In genomic region chr16:70703835-70704381, GRCh38 we compare ENCODE assay signal across 13 cellular contexts. TPM values are rescaled to one million over a fixed set of nuclear protein-coding genes. Genes with fewer than 3 reads are reported as not detected.
A peak's percentile ranks its signal among the peaks of the same experiment; 100 is the strongest.
DNase-seq lines count a peak whose midpoint lies in the region; ATAC-seq, FAIRE-seq and TF ChIP-seq lines count a peak whose summit lies in the region.
"Had no signal": no experiment of that assay in that cellular context is flagged by ENCODE, and none has a peak within 500 bp of the region (broad histone marks: within the 10 kb centered on the region; RNA-seq: fewer than 3 reads in every experiment).

No MANE protein-coding gene starts in this region.

- ATAC-seq in Right ventricle myocardium inferior (no peak), upper lobe of right lung (no peak), pancreas (no peak), GM21423 (IDR thresholded peaks at IDR 0.05; ENCODE audit: unreplicated experiment) (no peak)

- H3K27ac ChIP-seq in cardiac muscle cell (peak overlapping the region; percentile 79), fibroblast of lung (ENCODE audit: insufficient read depth, low read length) (peak overlapping the region; percentile 97), upper lobe of right lung (peak overlapping the region; percentile 61), pancreas (peak overlapping the region in 2 of 4 donors; percentile 18 to 33)
- H3K27ac ChIP-seq: PC-9 had no signal

- 91 to 92% methylated on average over 6 of the region's 6 CpGs for WGBS in pancreas, 2 donors

- H4K20me1 ChIP-seq in fibroblast of lung (ENCODE audit: control insufficient read depth, extremely low read depth, insufficient read depth, low read length) = no peaks in the 10 kb centered on the region

- intact Hi-C loops in Right ventricle myocardium inferior (cut with DNase I) = no loop called here
- intact Hi-C loops in upper lobe of right lung (cut with DNase I) = no loop called here
- intact Hi-C loops in pancreas (cut with DNase I) = no loop called here

- CTCF ChIA-PET in activated CD4-positive, alpha-beta T cell treated with anti-CD3 and anti-CD28 coated beads, Interleukin-2, amount 10 ng/mL, durations not matched to agents 7 days and 5 days (lab: Charles Lee) = no interaction called here

- peak overlapping the region; percentile 100 for H3K27ac Mint-ChIP-seq in osteocyte (ENCODE audit: unreplicated experiment)
- H3K27ac Mint-ChIP-seq in activated CD4-positive, alpha-beta T cell treated with anti-CD3 and anti-CD28 coated beads, Interleukin-2, amount 10 ng/mL, durations not matched to agents 7 days and 5 days = no peak overlapping the region
- H3K27ac Mint-ChIP-seq: activated naive CD8-positive, alpha-beta T cell had no signal

- H3K27me3 Mint-ChIP-seq in osteocyte (ENCODE audit: unreplicated experiment) = no peaks in the 10 kb centered on the region
- H3K27me3 Mint-ChIP-seq in activated CD4-positive, alpha-beta T cell treated with anti-CD3 and anti-CD28 coated beads, Interleukin-2, amount 10 ng/mL, durations not matched to agents 7 days and 5 days = no peaks in the 10 kb centered on the region
- H3K27me3 Mint-ChIP-seq: activated naive CD8-positive, alpha-beta T cell had no signal

- POLR2A ChIA-PET in activated CD4-positive, alpha-beta T cell treated with anti-CD3 and anti-CD28 coated beads, Interleukin-2, amount 10 ng/mL, durations not matched to agents 7 days and 5 days (lab: Charles Lee) = no interaction called here

- no peaks in the 10 kb centered on the region for H3K36me3 Mint-ChIP-seq in osteocyte (ENCODE audit: unreplicated experiment)
- H3K36me3 Mint-ChIP-seq in activated CD4-positive, alpha-beta T cell treated with anti-CD3 and anti-CD28 coated beads, Interleukin-2, amount 10 ng/mL, durations not matched to agents 7 days and 5 days (ENCODE audit: low read depth) = peaks cover 5% of the 10 kb centered on the region

- no peak overlapping the region for H3K4me3 Mint-ChIP-seq in osteocyte (ENCODE audit: unreplicated experiment)
- H3K4me3 Mint-ChIP-seq in activated CD4-positive, alpha-beta T cell treated with anti-CD3 and anti-CD28 coated beads, Interleukin-2, amount 10 ng/mL, durations not matched to agents 7 days and 5 days = no peak overlapping the region
- H3K4me3 Mint-ChIP-seq: activated naive CD8-positive, alpha-beta T cell; nephron progenitor cell had no signal

- DNase-seq in cardiac muscle cell (ENCODE audit: low read depth in 1 of 2, low spot score in 1 of 2) = no peak
- DNase-seq in Right ventricle myocardium inferior (ENCODE audit: missing footprints) = no peak
- DNase-seq in fibroblast of lung (ENCODE audit: low read depth in 2 of 2) = no peak
- DNase-seq in osteocyte (ENCODE audit: extremely low spot score, unreplicated experiment) = no peak
- DNase-seq in upper lobe of right lung = no peak
- DNase-seq in activated CD4-positive, alpha-beta T cell treated with anti-CD3 and anti-CD28 coated beads, Interleukin-2, amount 10 ng/mL, durations not matched to agents 7 days and 5 days = no peak
- no peak for DNase-seq in pancreas
- DNase-seq: Kasumi-1, PC-9 had no signal

- H3K79me2 ChIP-seq in fibroblast of lung (ENCODE audit: control insufficient read depth, insufficient read depth, low read length) = no peaks in the 10 kb centered on the region

- H3K27me3 ChIP-seq in cardiac muscle cell (no peaks in the 10 kb centered on the region), fibroblast of lung (ENCODE audit: control insufficient read depth, insufficient read depth, low read length) (no peaks in the 10 kb centered on the region), upper lobe of right lung (no peaks in the 10 kb centered on the region), pancreas (no peaks in the 10 kb centered on the region)

- TF ChIP-seq CTCF in cardiac muscle cell (IDR thresholded peaks at IDR 0.05; ENCODE audit: low read depth, low read length) (no peak), fibroblast of lung (conservative IDR thresholded peaks at IDR 0.05 in 1 of 2, IDR thresholded peaks at IDR 0.05 in 1 of 2; ENCODE audit: low read depth in 1 of 2, low read length in 2 of 2) (no peak), osteocyte (IDR thresholded peaks at IDR 0.05) (no peak), upper lobe of right lung (IDR thresholded peaks at IDR 0.05) (no peak), pancreas (IDR thresholded peaks at IDR 0.05) (no peak)

- H3K9me3 ChIP-seq in cardiac muscle cell (ENCODE audit: low read depth) (no peaks in the 10 kb centered on the region), fibroblast of lung (ENCODE audit: control insufficient read depth, insufficient read depth, low read depth, low read length) (no peaks in the 10 kb centered on the region), upper lobe of right lung (no peaks in the 10 kb centered on the region), pancreas (no peaks in the 10 kb centered on the region)

- H3K4me2 ChIP-seq in fibroblast of lung (ENCODE audit: extremely low read depth, insufficient read depth, low read length) = peak overlapping the region; percentile 41
- H3K4me2 ChIP-seq: PC-9 had no signal

- H3K36me3 ChIP-seq in cardiac muscle cell = no peaks in the 10 kb centered on the region
- no peaks in the 10 kb centered on the region for H3K36me3 ChIP-seq in fibroblast of lung (ENCODE audit: control insufficient read depth, insufficient read depth, low read length)
- peaks cover 7% of the 10 kb centered on the region for H3K36me3 ChIP-seq in upper lobe of right lung
- no peaks in the 10 kb centered on the region for H3K36me3 ChIP-seq in pancreas

- no peak overlapping the region for H2AFZ ChIP-seq in fibroblast of lung (ENCODE audit: low read length)
- H2AFZ ChIP-seq: PC-9 had no signal

- peak overlapping the region; percentile 24 for H3K9ac ChIP-seq in fibroblast of lung (ENCODE audit: insufficient read depth, low read length)

- H3K4me3 ChIP-seq in cardiac muscle cell (no peak overlapping the region), fibroblast of lung (replicated peaks in 1 of 4; ENCODE audit: control extremely low read depth in 1 of 4, insufficient read depth in 1 of 4, low read depth in 3 of 4, low read length in 4 of 4) (no peak overlapping the region), upper lobe of right lung (no peak overlapping the region), pancreas (no peak overlapping the region)
- H3K4me3 ChIP-seq: PC-9 had no signal

- no peaks in the 10 kb centered on the region for H3K9me3 Mint-ChIP-seq in osteocyte (ENCODE audit: unreplicated experiment)
- no peaks in the 10 kb centered on the region for H3K9me3 Mint-ChIP-seq in activated CD4-positive, alpha-beta T cell treated with anti-CD3 and anti-CD28 coated beads, Interleukin-2, amount 10 ng/mL, durations not matched to agents 7 days and 5 days
- H3K9me3 Mint-ChIP-seq: nephron progenitor cell had no signal

- peaks cover 42% of the 10 kb centered on the region for H3K4me1 ChIP-seq in cardiac muscle cell (ENCODE audit: low read depth)
- peaks cover 59% of the 10 kb centered on the region for H3K4me1 ChIP-seq in fibroblast of lung (ENCODE audit: control insufficient read depth, extremely low read depth, insufficient read depth, low read length)
- H3K4me1 ChIP-seq in upper lobe of right lung = peaks cover 33% of the 10 kb centered on the region
- no peaks in the 10 kb centered on the region for H3K4me1 ChIP-seq in pancreas

- FAIRE-seq in pancreas (lab: Jason Lieb, UNC) = no peak

- peaks cover 98% of the 10 kb centered on the region for H3K4me1 Mint-ChIP-seq in osteocyte (ENCODE audit: unreplicated experiment)
- peaks cover 9% of the 10 kb centered on the region for H3K4me1 Mint-ChIP-seq in activated CD4-positive, alpha-beta T cell treated with anti-CD3 and anti-CD28 coated beads, Interleukin-2, amount 10 ng/mL, durations not matched to agents 7 days and 5 days

RNA-seq across cellular contexts. Expression of gene MTSS2, which starts 18.1 kb away (rescaled TPM):
- total RNA-seq in cardiac muscle cell (47.2 and 82.3 TPM in 2 replicates), Right ventricle myocardium inferior (88.4 TPM), fibroblast of lung (81.7 and 126 TPM in 2 replicates), osteocyte (156 and 169 TPM in 2 replicates), upper lobe of right lung (81.3 TPM), pancreas (10 to 100 TPM in 2 of 6 donors, 1 to 10 TPM in 4; 5.0 to 17.3 (median 8.5) TPM)
- polyA plus RNA-seq in cardiac muscle cell (12.4 and 22.7 TPM in 2 replicates), fibroblast of lung (90.4 and 131 TPM in 2 replicates), pancreas (10 to 100 TPM; 34.3 to 39.1 TPM)
- polyA plus RNA-seq in fibroblast of lung (2012) = 128 and 258 TPM in 2 replicates
- 86.5 and 259 TPM in 2 replicates for polyA minus RNA-seq in fibroblast of lung (ENCODE audit: low replicate concordance)
- 1 to 10 TPM; 7.1 to 9.2 TPM for total RNA-seq in activated CD4-positive, alpha-beta T cell treated with anti-CD3 and anti-CD28 coated beads, Interleukin-2, amount 10 ng/mL, durations not matched to agents 7 days and 5 days

RNA-seq across cellular contexts. Expression of gene IL34, which starts 57.5 kb away (rescaled TPM):
- not detected in 2 replicates for total RNA-seq in cardiac muscle cell
- 0.10 TPM in 1 of 2 replicates, not detected in the other for polyA plus RNA-seq in cardiac muscle cell
- total RNA-seq in Right ventricle myocardium inferior = 2.0 TPM
- total RNA-seq in fibroblast of lung = 5.1 and 5.4 TPM in 2 replicates
- polyA plus RNA-seq in fibroblast of lung = 0.45 and 0.70 TPM in 2 replicates
- polyA plus RNA-seq in fibroblast of lung (2012) = 0.81 and 1.0 TPM in 2 replicates
- 0.94 and 2.4 TPM in 2 replicates for polyA minus RNA-seq in fibroblast of lung (ENCODE audit: low replicate concordance)
- 12.7 and 14.3 TPM in 2 replicates for total RNA-seq in osteocyte
- total RNA-seq in upper lobe of right lung = 3.3 TPM
- total RNA-seq in activated CD4-positive, alpha-beta T cell treated with anti-CD3 and anti-CD28 coated beads, Interleukin-2, amount 10 ng/mL, durations not matched to agents 7 days and 5 days = not detected
- 1 to 10 TPM in 4 of 6 donors, under 1 TPM in 2; 0.51 to 3.9 (median 1.2) TPM for total RNA-seq in pancreas
- 1 to 10 TPM; 2.6 to 2.7 TPM for polyA plus RNA-seq in pancreas
- total RNA-seq: activated CD8-positive, alpha-beta memory T cell treated with anti-CD3 and anti-CD28 coated beads for 36 hours; PC-9 had no signal
